ENCODE assay signal across 23 cellular contexts in genomic region chr13:88014527-88014926, GRCh38.
"Had no signal": no experiment of that assay in that cellular context is flagged by ENCODE, and none has a peak within 500 bp of the region (broad histone marks: within the 10 kb centered on the region; RNA-seq: fewer than 3 reads in every experiment).

No MANE protein-coding gene starts in this region.

- H3K27ac ChIP-seq: prostate gland, right atrium auricular region, skin epidermis, transverse colon, uterus had no signal

- H3K4me1 Mint-ChIP-seq: activated CD4-positive, alpha-beta T cell treated with anti-CD3 and anti-CD28 coated beads, Interleukin-2, amount 10 ng/mL, durations not matched to agents 24 days and 14 days; activated naive CD8-positive, alpha-beta T cell treated with anti-CD3 and anti-CD28 coated beads, Interleukin-2, amount 10 ng/mL, durations not matched to agents 7 days and 5 days; activated T-helper 17 cell treated with anti-CD3 and anti-CD28 coated beads, Interleukin-2, amount 50 U/mL, for 72 hours; brain; naive thymus-derived CD4-positive, alpha-beta T cell had no signal

- H3K4me3 Mint-ChIP-seq: activated CD4-positive, alpha-beta T cell treated with anti-CD3 and anti-CD28 coated beads, Interleukin-2, amount 10 ng/mL, durations not matched to agents 24 days and 14 days; activated CD8-positive, alpha-beta T cell treated with anti-CD3 and anti-CD28 coated beads for 36 hours; activated naive CD8-positive, alpha-beta T cell treated with anti-CD3 and anti-CD28 coated beads, Interleukin-2, amount 10 ng/mL, durations not matched to agents 7 days and 5 days; activated T-helper 17 cell treated with anti-CD3 and anti-CD28 coated beads, Interleukin-2, amount 50 U/mL, for 72 hours; brain; naive thymus-derived CD4-positive, alpha-beta T cell; stimulated activated naive CD8-positive, alpha-beta T cell treated with anti-CD3 and anti-CD28 coated beads, Interleukin-15, Interleukin-2, amounts not matched to agents 100 ng/mL and 50 ng/mL, for 24 hours had no signal

- H3K4me1 ChIP-seq: prostate gland, right atrium auricular region, transverse colon, uterus had no signal

- H3K9me3 ChIP-seq: prostate gland, right atrium auricular region, transverse colon, uterus had no signal

- H3K27me3 ChIP-seq: right atrium auricular region, transverse colon, uterus had no signal

- H3K36me3 Mint-ChIP-seq: activated naive CD8-positive, alpha-beta T cell treated with anti-CD3 and anti-CD28 coated beads, Interleukin-2, amount 10 ng/mL, durations not matched to agents 7 days and 5 days; brain had no signal

- ATAC-seq: activated CD8-positive, alpha-beta T cell treated with anti-CD3 and anti-CD28 coated beads for 36 hours; activated T-helper 17 cell treated with anti-CD3 and anti-CD28 coated beads, Interleukin-2, amount 50 U/mL, for 72 hours; left cardiac atrium; naive thymus-derived CD4-positive, alpha-beta T cell had no signal

- H3K36me3 ChIP-seq: prostate gland, right atrium auricular region, transverse colon, uterus had no signal

- H3K27ac Mint-ChIP-seq: activated CD4-positive, alpha-beta T cell treated with anti-CD3 and anti-CD28 coated beads, Interleukin-2, amount 10 ng/mL, durations not matched to agents 24 days and 14 days; activated CD8-positive, alpha-beta T cell treated with anti-CD3 and anti-CD28 coated beads for 36 hours; activated naive CD8-positive, alpha-beta T cell treated with anti-CD3 and anti-CD28 coated beads, Interleukin-2, amount 10 ng/mL, durations not matched to agents 7 days and 5 days; activated T-helper 17 cell treated with anti-CD3 and anti-CD28 coated beads, Interleukin-2, amount 50 U/mL, for 72 hours; brain; naive thymus-derived CD4-positive, alpha-beta T cell; stimulated activated naive CD8-positive, alpha-beta T cell treated with anti-CD3 and anti-CD28 coated beads, Interleukin-15, Interleukin-2, amounts not matched to agents 100 ng/mL and 50 ng/mL, for 24 hours had no signal

- FAIRE-seq: endometrium, islet of Langerhans had no signal

- H3K4me3 ChIP-seq: prostate gland, right atrium auricular region, skin epidermis, transverse colon, uterus had no signal

- H3K27me3 Mint-ChIP-seq: activated CD4-positive, alpha-beta T cell treated with anti-CD3 and anti-CD28 coated beads, Interleukin-2, amount 10 ng/mL, durations not matched to agents 24 days and 14 days; activated CD8-positive, alpha-beta T cell treated with anti-CD3 and anti-CD28 coated beads for 36 hours; activated naive CD8-positive, alpha-beta T cell treated with anti-CD3 and anti-CD28 coated beads, Interleukin-2, amount 10 ng/mL, durations not matched to agents 7 days and 5 days; activated T-helper 17 cell treated with anti-CD3 and anti-CD28 coated beads, Interleukin-2, amount 50 U/mL, for 72 hours; brain; naive thymus-derived CD4-positive, alpha-beta T cell; stimulated activated naive CD8-positive, alpha-beta T cell treated with anti-CD3 and anti-CD28 coated beads, Interleukin-15, Interleukin-2, amounts not matched to agents 100 ng/mL and 50 ng/mL, for 24 hours had no signal

- DNase-seq: activated CD4-positive, alpha-beta T cell treated with anti-CD3 and anti-CD28 coated beads, Interleukin-2, amount 10 ng/mL, durations not matched to agents 24 days and 14 days; activated CD8-positive, alpha-beta T cell treated with anti-CD3 and anti-CD28 coated beads for 36 hours; activated naive CD4-positive, alpha-beta T cell treated with Interleukin-2 at 50 U/mL for 16 hours; activated naive CD8-positive, alpha-beta T cell treated with anti-CD3 and anti-CD28 coated beads, Interleukin-2, amount 10 ng/mL, durations not matched to agents 7 days and 5 days; activated T-cell treated with anti-CD3 and anti-CD28 coated beads, Interleukin-2, amount 50 U/mL, for 1 hour; central memory CD4-positive, alpha-beta T cell; cortex of kidney; foreskin fibroblast; left cardiac atrium; mesendoderm; naive thymus-derived CD4-positive, alpha-beta T cell; stimulated activated CD4-positive, alpha-beta T cell treated with anti-CD3 and anti-CD28 coated beads, Interleukin-2, amount 100 ng/mL, for 48 hours; T1000; transverse colon; uterus had no signal
